1 cellular context compared by ENCODE assay signal in genomic region chr4:70687821-70688794, GRCh38.
TF ChIP-seq lines count a peak whose summit lies in the region.

Gene UTP3 (plus strand): TSS chr4:70688532. CDS start chr4:70688678, 146 bp downstream.

TF ChIP-seq in K562, 482 proteins besides CTCF, POLR2A, EP300 and RAD21 (continued from another document):
- TF ChIP-seq ARID4B (CRISPR knock-in tag; IDR thresholded peaks at IDR 0.05) (peak; percentile 86), ZNF583 (CRISPR knock-in tag; IDR thresholded peaks at IDR 0.05) (no peak), HCFC1 (IDR thresholded peaks at IDR 0.05; ENCODE audit: low read depth, low read length) (peak; percentile 88), SP1 (CRISPR knock-in tag; IDR thresholded peaks at IDR 0.05) (peak; percentile 98), POLR2G (IDR thresholded peaks at IDR 0.05; ENCODE audit: low read depth, low read length) (peak; percentile 83), COPS2 (conservative IDR thresholded peaks at IDR 0.05) (no peak), HDGF (IDR thresholded peaks at IDR 0.05) (no peak), FOXA3 (CRISPR knock-in tag; conservative IDR thresholded peaks at IDR 0.05 in 1 of 2, IDR thresholded peaks at IDR 0.05 in 1 of 2) (no peak), NONO (IDR thresholded peaks at IDR 0.05; ENCODE audit: low read depth in 2 of 2, low read length in 1 of 2) (no peak), ZNF384 (IDR thresholded peaks at IDR 0.05; ENCODE audit: low read depth, low read length) (peak; percentile 32; the same call in 1 of the 2 replicates), PML (IDR thresholded peaks at IDR 0.05; ENCODE audit: low read length) (peak; percentile 69), ZNF263 (CRISPR knock-in tag; IDR thresholded peaks at IDR 0.05; ENCODE audit: borderline replicate concordance) (no peak), MCM5 (IDR thresholded peaks at IDR 0.05; ENCODE audit: low read depth) (no peak), GATAD2A (IDR thresholded peaks at IDR 0.05) (no peak), XRCC3 (IDR thresholded peaks at IDR 0.05) (no peak), IFI16 (CRISPR knock-in tag; IDR thresholded peaks at IDR 0.05) (no peak), SREBF2 (CRISPR knock-in tag; IDR thresholded peaks at IDR 0.05) (no peak), E2F8 (IDR thresholded peaks at IDR 0.05; ENCODE audit: low read depth, partially characterized antibody) (peak; percentile 96), WHSC1 (IDR thresholded peaks at IDR 0.05; ENCODE audit: low read length) (no peak), KLF10 (CRISPR knock-in tag; IDR thresholded peaks at IDR 0.05) (no peak), HOXB6 (CRISPR knock-in tag; IDR thresholded peaks at IDR 0.05; ENCODE audit: borderline replicate concordance) (no peak), CHD4 (IDR thresholded peaks at IDR 0.05; ENCODE audit: insufficient read depth, insufficient replicate concordance, low read depth, low read length, poor library complexity, severe bottlenecking) (no peak), ZNF184 (CRISPR knock-in tag; IDR thresholded peaks at IDR 0.05) (no peak), KAT7 (CRISPR knock-in tag; IDR thresholded peaks at IDR 0.05; ENCODE audit: borderline replicate concordance) (peak; percentile 20; the same call in 1 of the 2 replicates), CHCHD3 (CRISPR knock-in tag; IDR thresholded peaks at IDR 0.05) (no peak), CREM (IDR thresholded peaks at IDR 0.05; ENCODE audit: low read depth) (peak; percentile 85), BACH1 (tag; IDR thresholded peaks at IDR 0.05) (peak; percentile 64; the same call in 1 of the 2 replicates), ETS2 (tag; IDR thresholded peaks at IDR 0.05; ENCODE audit: borderline replicate concordance, poor library complexity, severe bottlenecking) (no peak), KLF13 (tag; IDR thresholded peaks at IDR 0.05; ENCODE audit: borderline replicate concordance, low read depth) (peak; percentile 81), NFRKB (IDR thresholded peaks at IDR 0.05; ENCODE audit: low read depth) (peak; percentile 66), HDAC3 (IDR thresholded peaks at IDR 0.05; ENCODE audit: borderline replicate concordance, partially characterized antibody) (peak; percentile 64), GATAD2B (IDR thresholded peaks at IDR 0.05; ENCODE audit: borderline replicate concordance) (no peak; the same call in 1 of the 2 replicates), ELF4 (CRISPR knock-in tag; IDR thresholded peaks at IDR 0.05) (peak; percentile 62; the same call in 1 of the 2 replicates), MCM2 (IDR thresholded peaks at IDR 0.05; ENCODE audit: low read depth) (no peak), MITF (IDR thresholded peaks at IDR 0.05) (peak; percentile 13), FOXK1 (CRISPR knock-in tag; IDR thresholded peaks at IDR 0.05; ENCODE audit: borderline replicate concordance) (no peak), NR2F6 (CRISPR knock-in tag; IDR thresholded peaks at IDR 0.05) (no peak), NKRF (IDR thresholded peaks at IDR 0.05; ENCODE audit: borderline replicate concordance) (peak; percentile 86), ZEB2 (IDR thresholded peaks at IDR 0.05) (peak; percentile 99), KAT2B (IDR thresholded peaks at IDR 0.05; ENCODE audit: low read depth, low read length) (no peak), ETV6 (IDR thresholded peaks at IDR 0.05; ENCODE audit: borderline replicate concordance in 1 of 2, low read depth in 2 of 2, low read length in 1 of 2) (peak; percentile 88 to 96; a peak in 3 of 4 replicates), ETV6 (CRISPR knock-in tag; IDR thresholded peaks at IDR 0.05; ENCODE audit: borderline replicate concordance) (0 out of 2 replicates have a peak, but pooled peaks have one; percentile 59), HMBOX1 (IDR thresholded peaks at IDR 0.05) (peak; percentile 35; the same call in 1 of the 2 replicates), BRF2 (IDR thresholded peaks at IDR 0.05; ENCODE audit: borderline replicate concordance, insufficient read depth, insufficient read length) (no peak), BRD9 (IDR thresholded peaks at IDR 0.05; ENCODE audit: low read depth, partially characterized antibody) (peak; percentile 53), HES1 (IDR thresholded peaks at IDR 0.05; ENCODE audit: low read depth) (no peak), ZNF707 (CRISPR knock-in tag; conservative IDR thresholded peaks at IDR 0.05) (no peak), ZNF311 (CRISPR knock-in tag; IDR thresholded peaks at IDR 0.05) (no peak), ZBTB34 (CRISPR knock-in tag; IDR thresholded peaks at IDR 0.05) (no peak), ZNF282 (CRISPR knock-in tag; IDR thresholded peaks at IDR 0.05) (no peak), GTF3C2 (IDR thresholded peaks at IDR 0.05; ENCODE audit: borderline replicate concordance, extremely low read depth, insufficient read length) (no peak), SPI1 (IDR thresholded peaks at IDR 0.05; ENCODE audit: borderline replicate concordance, low read depth, low read length) (peak; percentile 75)
TF ChIP-seq in K562: peak in this region for 201.
